In genomic region chr3:57851304-57851703, GRCh38 we compare ENCODE assay signal across 7 cellular contexts.
"Had no signal": no experiment of that assay in that cellular context is flagged by ENCODE, and none has a peak within 500 bp of the region (broad histone marks: within the 10 kb centered on the region; RNA-seq: fewer than 3 reads in every experiment).

No MANE protein-coding gene starts in this region.

- FAIRE-seq: GM12878, GM12891, GM12892, GM18507, GM19239 had no signal

- H3K4me3 ChIP-seq: GM12878 had no signal

- ATAC-seq: GM12878 had no signal

- DNase-seq: GDM1, GF-D8 had no signal
